10 cellular contexts compared by ENCODE assay signal in genomic region chr14:20866194-20866593, GRCh38. TPM values are rescaled to one million over a fixed set of nuclear protein-coding genes. Genes with fewer than 3 reads are reported as not detected.
"Had no signal": no experiment of that assay in that cellular context is flagged by ENCODE, and none has a peak within 500 bp of the region (broad histone marks: within the 10 kb centered on the region; RNA-seq: fewer than 3 reads in every experiment).

No MANE protein-coding gene starts in this region.

- DNase-seq: GOT3, H7, H9, HFFc6 had no signal

- H3K27ac ChIP-seq: GM23248 had no signal

- H3K4me1 ChIP-seq: HAP-1 had no signal

- H3K9me3 ChIP-seq: HAP-1 had no signal

- H3K36me3 ChIP-seq: HAP-1 had no signal

- H3K4me3 ChIP-seq: GM23248, GM23338, HAP-1 had no signal

- FAIRE-seq: H54 had no signal

- H3K9ac ChIP-seq: GM23248 had no signal

- H2AFZ ChIP-seq: GM23248, GM23338 had no signal

- H3K4me2 ChIP-seq: GM23338 had no signal

RNA-seq across cellular contexts. Expression of gene RNASE3, which starts 25.0 kb away (rescaled TPM):
- total RNA-seq: GM23248, GM23338, H1, H4, H7, H9, HFFc6 had no signal
- polyA plus RNA-seq: GM23248, GM23338, H1 had no signal
